Comparison of ENCODE assay signal across 18 cellular contexts in genomic region chr6:92706976-92707375, GRCh38.
DNase-seq lines count a peak whose midpoint lies in the region; ATAC-seq, FAIRE-seq and TF ChIP-seq lines count a peak whose summit lies in the region.
"Had no signal": no experiment of that assay in that cellular context is flagged by ENCODE, and none has a peak within 500 bp of the region (broad histone marks: within the 10 kb centered on the region; RNA-seq: fewer than 3 reads in every experiment).

No MANE protein-coding gene starts in this region.

- peak; percentile 3 for DNase-seq in A172 (ENCODE audit: low spot score)
- DNase-seq in MG63, result peak; percentile 42
- DNase-seq in bronchial epithelial cell (ENCODE audit: low read depth), result peak; percentile 85
- DNase-seq in kidney glomerular epithelial cell (lab: John Stamatoyannopoulos, UW), result peak; percentile 46
- no peak for DNase-seq in SK-N-SH
- no peak for DNase-seq in activated CD4-positive, alpha-beta T cell treated with anti-CD3 and anti-CD28 coated beads, Interleukin-2, amount 50 U/mL, for 1 hour
- DNase-seq in activated effector memory CD4-positive, alpha-beta T cell treated with Interleukin-2 at 50 U/mL for 16 hours, result no peak
- DNase-seq: C1 segment of cervical spinal cord, DMS 273 treated with DMSO at 0.1 percent for 48 hours, GOT3, NCI-H1436, NCI-H2029, NCI-H2171, NCI-H748 treated with DMSO at 0.1 percent for 48 hours had no signal

- no peak overlapping the region for H3K4me3 ChIP-seq in MG63
- H3K4me3 ChIP-seq in bronchial epithelial cell (ENCODE audit: low read depth, low read length), result no peak overlapping the region
- H3K4me3 ChIP-seq in SK-N-SH (ENCODE audit: low read depth in 2 of 2, low read length in 1 of 2), result no peak overlapping the region
- H3K4me3 ChIP-seq: A549, SK-N-MC had no signal

- POLR2A ChIA-PET in SK-N-SH (lab: Yijun Ruan, JAX), result no interaction called here

- H3K27ac ChIP-seq in SK-N-SH (ENCODE audit: low read depth in 2 of 2, low read length in 1 of 2), result no peak overlapping the region
- H3K27ac ChIP-seq: A549, SK-N-MC had no signal

- TF ChIP-seq EP300 in SK-N-SH (IDR thresholded peaks at IDR 0.05; ENCODE audit: borderline replicate concordance in 1 of 2, low read depth in 1 of 2, low read length in 1 of 2), result no peak

- H3K9me2 ChIP-seq in SK-N-SH, result no peaks in the 10 kb centered on the region

- no peak overlapping the region for H3K9ac ChIP-seq in SK-N-SH

- no peaks in the 10 kb centered on the region for H4K20me1 ChIP-seq in SK-N-SH (ENCODE audit: insufficient read depth)

- H3K9me3 ChIP-seq in MG63, result no peaks in the 10 kb centered on the region; the same call in 1 of the 2 replicates
- H3K9me3 ChIP-seq in SK-N-SH, result no peaks in the 10 kb centered on the region
- H3K9me3 ChIP-seq: A549 had no signal

- H3K4me2 ChIP-seq in SK-N-SH, result no peak overlapping the region
- H3K4me2 ChIP-seq: A549 had no signal

- H3K36me3 ChIP-seq in MG63 (no peaks in the 10 kb centered on the region), bronchial epithelial cell (ENCODE audit: control insufficient read depth, insufficient read depth, low read length) (no peaks in the 10 kb centered on the region), SK-N-SH (replicated peaks in 1 of 2; ENCODE audit: control insufficient read depth in 1 of 2, insufficient read depth in 2 of 2, low read length in 1 of 2) (no peaks in the 10 kb centered on the region)

- TF ChIP-seq CTCF in bronchial epithelial cell (IDR thresholded peaks at IDR 0.05; ENCODE audit: insufficient read depth, low read length, severe bottlenecking), result no peak
- no peak for TF ChIP-seq CTCF in SK-N-SH (IDR thresholded peaks at IDR 0.05)

- H2AFZ ChIP-seq in SK-N-SH (ENCODE audit: low read depth), result no peak overlapping the region

- TF ChIP-seq RAD21 in SK-N-SH (IDR thresholded peaks at IDR 0.05; ENCODE audit: low read length), result no peak

- CTCF ChIA-PET in SK-N-SH (lab: Yijun Ruan, JAX), result no interaction called here

- no peaks in the 10 kb centered on the region for H3K4me1 ChIP-seq in SK-N-SH (ENCODE audit: control insufficient read depth in 1 of 2, insufficient read depth in 2 of 2, low read depth in 1 of 2, low read length in 1 of 2)
- H3K4me1 ChIP-seq: A549 had no signal

- H3K79me2 ChIP-seq in SK-N-SH (ENCODE audit: insufficient read depth), result no peaks in the 10 kb centered on the region

- FAIRE-seq in bronchial epithelial cell (lab: Jason Lieb, UNC), result peak; percentile 55
- FAIRE-seq: A549, GM12892 had no signal

- no peak for ATAC-seq in GM19328 (IDR thresholded peaks at IDR 0.05; ENCODE audit: unreplicated experiment)
- ATAC-seq: A549 had no signal

- no peaks in the 10 kb centered on the region for H3F3A ChIP-seq in SK-N-SH (replicated peaks; ENCODE audit: insufficient read depth)

- H3K27me3 ChIP-seq in MG63 (no peaks in the 10 kb centered on the region), bronchial epithelial cell (ENCODE audit: control insufficient read depth, insufficient read depth, low read length) (no peaks in the 10 kb centered on the region), SK-N-SH (ENCODE audit: insufficient read depth) (no peaks in the 10 kb centered on the region)

TF ChIP-seq in SK-N-SH, 30 proteins besides CTCF, POLR2A, EP300 and RAD21:
- TF ChIP-seq FOXJ3 (CRISPR knock-in tag; IDR thresholded peaks at IDR 0.05) (no peak), POLR2AphosphoS5 (IDR thresholded peaks at IDR 0.05; ENCODE audit: low read depth, low read length) (no peak), ZBTB33 (IDR thresholded peaks at IDR 0.05; ENCODE audit: borderline replicate concordance, low read depth) (no peak), RFX5 (IDR thresholded peaks at IDR 0.05; ENCODE audit: low read length) (no peak), MAX (IDR thresholded peaks at IDR 0.05; ENCODE audit: low read depth) (no peak), RXRA (IDR thresholded peaks at IDR 0.05; ENCODE audit: borderline replicate concordance, low read depth) (no peak)

Comparison
In these comparisons a context has a peak if more than half of its experiments do, and no peak if none do; other contexts are left out.
1. DNase-seq: peak in A172 (single experiment), MG63 (single experiment), bronchial epithelial cell (single experiment) and kidney glomerular epithelial cell (single experiment); none in SK-N-SH (single experiment), activated CD4-positive, alpha-beta T cell treated with anti-CD3 and anti-CD28 coated beads, Interleukin-2, amount 50 U/mL, for 1 hour (single experiment) and activated effector memory CD4-positive, alpha-beta T cell treated with Interleukin-2 at 50 U/mL for 16 hours (single experiment).